ENCODE assay signal across 8 cellular contexts in the genomic region with DNA sequence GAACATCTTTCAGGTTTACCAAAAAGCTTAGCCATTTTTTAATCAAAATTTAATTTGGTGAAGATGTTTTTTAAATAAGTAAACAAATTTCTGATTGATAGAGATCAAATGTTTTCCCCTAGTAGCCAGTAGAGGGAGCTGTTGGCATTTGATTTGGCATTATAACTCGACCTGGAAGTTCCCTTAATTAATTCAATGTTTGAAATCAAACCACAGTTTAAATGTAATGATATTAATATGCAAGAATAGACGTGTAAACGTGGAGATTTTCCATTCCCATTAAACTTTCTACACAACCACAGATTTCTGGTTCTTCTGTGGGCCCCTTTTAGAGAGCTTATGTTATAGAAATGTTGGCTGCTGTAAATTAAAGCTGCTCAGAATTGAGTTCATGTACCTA.
DNase-seq lines count a peak whose midpoint lies in the region; ATAC-seq and TF ChIP-seq lines count a peak whose summit lies in the region.

No MANE protein-coding gene starts in this region.

- no peaks in the 10 kb centered on the region for H3K36me3 ChIP-seq in sigmoid colon

- H3K9me3 ChIP-seq in sigmoid colon: no peaks in the 10 kb centered on the region

- H3K27me3 ChIP-seq in sigmoid colon: no peaks in the 10 kb centered on the region

- peaks cover 0 to 29% (median 22%) of the 10 kb centered on the region in 4 donors for H3K4me1 ChIP-seq in sigmoid colon

- H3K27ac ChIP-seq in sigmoid colon: peak overlapping the region in 1 of 4 donors; percentile 12

- intact Hi-C loops in sigmoid colon (cut with DNase I): loop anchor here (1.0 to 5.0 kb wide), 4 partner anchors 265 to 1005 kb away; no protein-coding TSS in a partner anchor

- TF ChIP-seq POLR2A in NB4 (IDR thresholded peaks at IDR 0.05; ENCODE audit: extremely low read depth, insufficient read length) (no peak), sigmoid colon (IDR thresholded peaks at IDR 0.05) (no peak)

- TF ChIP-seq EP300 in sigmoid colon (IDR thresholded peaks at IDR 0.05): no peak

- TF ChIP-seq CTCF in NB4 (IDR thresholded peaks at IDR 0.05; ENCODE audit: low read depth, low read length) (peak; percentile 67), sigmoid colon (IDR thresholded peaks at IDR 0.05) (peak; percentile 54 to 72 (median 60))

- WGBS in sigmoid colon, 2 donors: 0 to 1% methylated on average over 3 of the region's 3 CpGs

- DNase-seq in GM04504 (ENCODE audit: low read depth) (peak; percentile 5), NB4 (ENCODE audit: low read depth) (peak; percentile 72), SW480 (ENCODE audit: low spot score) (peak; percentile 36), germinal center (ENCODE audit: low spot score) (peak; percentile 20), sigmoid colon (no peak), GDM1 (lab: John Stamatoyannopoulos, UW) (no peak)
- no peak for DNase-seq in activated effector memory CD4-positive, alpha-beta T cell treated with anti-CD3 and anti-CD28 coated beads, Interleukin-2, amount 50 U/mL, for 16 hours

- ATAC-seq in HG03520 (IDR thresholded peaks at IDR 0.05; ENCODE audit: unreplicated experiment): no peak

- H3K4me3 ChIP-seq in NB4 (ENCODE audit: low read depth, low read length): no peak overlapping the region
- no peak overlapping the region for H3K4me3 ChIP-seq in sigmoid colon

Comparison
In these comparisons a context has a peak if more than half of its experiments do, and no peak if none do; other contexts are left out.
1. DNase-seq: peak in GM04504 (single experiment), NB4 (single experiment), SW480 (single experiment) and germinal center (single experiment); none in sigmoid colon (single experiment), activated effector memory CD4-positive, alpha-beta T cell treated with anti-CD3 and anti-CD28 coated beads, Interleukin-2, amount 50 U/mL, for 16 hours (single experiment) and GDM1 (single experiment).